In genomic region chr1:156319664-156320063, GRCh38 we compare ENCODE assay signal across 8 cellular contexts.
DNase-seq lines count a peak whose midpoint lies in the region; ATAC-seq, FAIRE-seq and TF ChIP-seq lines count a peak whose summit lies in the region.

No MANE protein-coding gene starts in this region.

- TF ChIP-seq CTCF in GM10248 (IDR thresholded peaks at IDR 0.05; ENCODE audit: control extremely low read depth, extremely low read depth, low read depth, missing control alignments) (peak; percentile 35), RWPE1 (conservative IDR thresholded peaks at IDR 0.05; ENCODE audit: low read depth) (peak; percentile 54), coronary artery (IDR thresholded peaks at IDR 0.05) (no peak)

- H3K4me3 ChIP-seq in coronary artery, result no peak overlapping the region

- H3K27ac ChIP-seq in RWPE1, result no peak overlapping the region
- no peak overlapping the region for H3K27ac ChIP-seq in coronary artery

- POLR2A ChIA-PET in GM10248 (lab: Yijun Ruan, JAX), result interaction anchor here (0.6 kb wide), 1 partner anchor 43 kb away, joined by 3 read pairs; no protein-coding TSS in a partner anchor
- POLR2A ChIA-PET in RWPE1 (lab: Yijun Ruan, JAX; ENCODE audit: low non-redundant PET), result interaction anchor here (0.6 kb wide), 1 partner anchor 9 kb away, joined by 3 read pairs; no protein-coding TSS in a partner anchor

- CTCF ChIA-PET in GM10248 (lab: Yijun Ruan, JAX), result interaction anchor here (0.7 to 4.5 kb wide), 31 partner anchors 9 to 253 kb away, joined by 3 to 26 read pairs (median 4); partner anchors contain the start of genes CCT3, PMF1, SEMA4A and SMG5
- CTCF ChIA-PET in RWPE1 (lab: Yijun Ruan, JAX), result interaction anchor here (0.7 to 1.1 kb wide), 6 partner anchors 10 to 174 kb away, joined by 3 to 7 read pairs (median 3); partner anchors contain the start of gene SMG5

- ATAC-seq in HG02852 (IDR thresholded peaks at IDR 0.05; ENCODE audit: unreplicated experiment), result no peak
- no peak for ATAC-seq in HG03439 (IDR thresholded peaks at IDR 0.05; ENCODE audit: unreplicated experiment)
- no peak for ATAC-seq in GM18858 (IDR thresholded peaks at IDR 0.05; ENCODE audit: unreplicated experiment)

- peak; percentile 35 for DNase-seq in GM10248 (ENCODE audit: extremely low spot score)
- DNase-seq in RWPE1 (ENCODE audit: low spot score), result peak; percentile 19
- peak; percentile 66 for DNase-seq in foreskin melanocyte
- DNase-seq in coronary artery (ENCODE audit: low spot score), result no peak

- peak; percentile 9 for FAIRE-seq in A204.1 (lab: Jason Lieb, UNC)
